24 cellular contexts compared by ENCODE assay signal in genomic region chr17:72646176-72646575, GRCh38.
"Had no signal": no experiment of that assay in that cellular context is flagged by ENCODE, and none has a peak within 500 bp of the region (broad histone marks: within the 10 kb centered on the region; RNA-seq: fewer than 3 reads in every experiment).

No MANE protein-coding gene starts in this region.

- ATAC-seq: esophagus mucosa; heart right ventricle; left cardiac atrium; left ventricle myocardium superior; naive thymus-derived CD4-positive, alpha-beta T cell; sciatic nerve had no signal

- H3K27ac ChIP-seq: heart right ventricle, parathyroid adenoma, prostate gland, spleen, stomach, thoracic aorta, transverse colon, vagina had no signal

- FAIRE-seq: endometrium, frontal cortex, keratinocyte had no signal

- H3K9me3 ChIP-seq: heart right ventricle, prostate gland, spleen, thoracic aorta, transverse colon, vagina had no signal

- H2AFZ ChIP-seq: parathyroid adenoma had no signal

- DNase-seq: effector memory CD4-positive, alpha-beta T cell; heart right ventricle; hypothalamus; left cardiac atrium; left ventricle myocardium superior; naive thymus-derived CD4-positive, alpha-beta T cell; nephron progenitor cell; spleen; stimulated activated CD4-positive, alpha-beta T cell treated with anti-CD3 and anti-CD28 coated beads, Interleukin-15, amount 100 ng/mL, for 24 hours; stimulated activated CD4-positive, alpha-beta T cell treated with anti-CD3 and anti-CD28 coated beads, Interleukin-1b, Interleukin-23, amount 100 ng/mL, for 48 hours; stimulated activated naive CD4-positive, alpha-beta T cell; stomach; substantia nigra; transverse colon had no signal

- H3K27me3 ChIP-seq: stomach, transverse colon, vagina had no signal

- H3K4me1 ChIP-seq: heart right ventricle, parathyroid adenoma, prostate gland, spleen, vagina had no signal

- H3K4me3 ChIP-seq: heart right ventricle, lung, prostate gland, spleen, stomach, thoracic aorta, transverse colon, vagina had no signal

- H3K36me3 ChIP-seq: prostate gland, transverse colon, vagina had no signal

- H3K79me2 ChIP-seq: parathyroid adenoma had no signal

- H3K9ac ChIP-seq: parathyroid adenoma had no signal
